ENCODE assay signal across 8 cellular contexts in the genomic region with DNA sequence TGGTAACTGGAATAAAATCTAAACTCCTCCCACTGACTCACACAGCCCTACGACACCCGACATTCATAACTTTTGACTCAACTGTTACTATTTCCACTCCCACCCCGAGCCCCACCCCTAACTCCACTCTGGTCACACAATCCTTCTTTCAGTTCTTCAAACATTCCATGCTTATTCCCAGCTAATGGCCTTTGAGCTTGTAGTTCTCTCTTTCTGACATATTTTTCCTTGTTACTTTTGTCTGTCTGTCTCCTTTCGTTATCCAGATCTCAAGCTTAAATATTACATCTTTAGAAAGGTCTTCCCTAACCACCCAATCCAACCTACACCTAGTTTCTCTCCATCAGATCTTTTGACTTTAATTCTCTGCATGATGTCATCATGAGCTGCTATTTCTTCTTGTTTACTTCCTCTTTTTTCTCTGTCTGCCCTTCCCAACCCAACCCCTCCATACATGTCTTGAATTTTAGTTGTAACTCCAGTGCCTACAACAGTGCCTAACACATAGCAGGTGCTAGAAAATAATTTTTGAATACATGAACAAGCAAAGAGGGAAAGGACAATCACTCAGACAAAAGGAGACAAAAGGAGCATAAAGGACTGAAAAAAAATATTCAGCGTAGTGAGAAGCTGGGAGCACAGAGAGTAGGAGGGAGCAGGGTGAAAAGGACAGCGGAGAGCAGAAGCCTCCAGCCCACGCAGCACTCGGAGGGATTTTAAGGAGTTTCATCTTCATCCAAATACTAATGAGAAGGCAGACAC.
A peak's percentile ranks its signal among the peaks of the same experiment; 100 is the strongest.
DNase-seq lines count a peak whose midpoint lies in the region; ATAC-seq and TF ChIP-seq lines count a peak whose summit lies in the region.

No MANE protein-coding gene starts in this region.

- peak overlapping the region; percentile 12 for H3K9ac ChIP-seq in smooth muscle cell (ENCODE audit: low read depth)

- DNase-seq in CD4-positive, CD25-positive, alpha-beta regulatory T cell, result peak in 1 of 3 donors; percentile 0
- DNase-seq in SIG-M5 treated with dmso at 0.1 percent for 504 hours (lab: John Stamatoyannopoulos, UW; ENCODE audit: unreplicated experiment) (peak; percentile 77), fibroblast of villous mesenchyme (ENCODE audit: low read depth) (peak; percentile 73), smooth muscle cell (lab: John Stamatoyannopoulos, UW; ENCODE audit: unreplicated experiment) (no peak)
- no peak for DNase-seq in NK-92 treated with Interleukin-12 subunit alpha and Interleukin-12 subunit beta, amount 100 ng/mL, for 24 hours (lab: John Stamatoyannopoulos, UW)
- DNase-seq in activated CD4-positive, alpha-beta T cell treated with anti-CD3 and anti-CD28 coated beads, Interleukin-2, amount 50 U/mL, for 1 hour, result no peak

- TF ChIP-seq CTCF in fibroblast of villous mesenchyme (IDR thresholded peaks at IDR 0.05; ENCODE audit: insufficient read depth, low read depth, low read length) (no peak), smooth muscle cell (IDR thresholded peaks at IDR 0.05; ENCODE audit: borderline replicate concordance, insufficient read depth, poor library complexity, severe bottlenecking) (no peak)

- no peaks in the 10 kb centered on the region for H4K20me1 ChIP-seq in smooth muscle cell (ENCODE audit: low read depth)

- no peak overlapping the region for H3K27ac ChIP-seq in CD4-positive, CD25-positive, alpha-beta regulatory T cell (ENCODE audit: insufficient read depth, low read length, poor library complexity, severe bottlenecking)
- H3K27ac ChIP-seq in smooth muscle cell (ENCODE audit: low read depth), result peak overlapping the region; percentile 52

- peak overlapping the region; percentile 34 for H2AFZ ChIP-seq in smooth muscle cell (ENCODE audit: low read depth)

- WGBS in smooth muscle cell (ENCODE audit: low lambda C conversion rate), result 64% methylated on average over 8 of the region's 8 CpGs

- no peak overlapping the region for H3K27ac Mint-ChIP-seq in CD4-positive, CD25-positive, alpha-beta regulatory T cell

- no peaks in the 10 kb centered on the region for H3K36me3 ChIP-seq in CD4-positive, CD25-positive, alpha-beta regulatory T cell (ENCODE audit: control insufficient read depth, insufficient read depth, low read length)
- no peaks in the 10 kb centered on the region for H3K36me3 ChIP-seq in smooth muscle cell (ENCODE audit: low read depth)

- no peaks in the 10 kb centered on the region for H3K79me2 ChIP-seq in smooth muscle cell (ENCODE audit: low read depth)

- H3K4me1 ChIP-seq in CD4-positive, CD25-positive, alpha-beta regulatory T cell (ENCODE audit: control insufficient read depth, insufficient read depth, low read length, poor library complexity, severe bottlenecking), result peaks cover 13% of the 10 kb centered on the region
- peaks cover 5% of the 10 kb centered on the region for H3K4me1 ChIP-seq in smooth muscle cell (ENCODE audit: low read depth)

- H3K4me2 ChIP-seq in smooth muscle cell, result peak overlapping the region; percentile 40

- no peak for ATAC-seq in CD4-positive, CD25-positive, alpha-beta regulatory T cell (ENCODE audit: low read depth in 2 of 2)
- ATAC-seq in HG02610 (IDR thresholded peaks at IDR 0.05; ENCODE audit: unreplicated experiment), result peak; percentile 12
- ATAC-seq in HG03097 (IDR thresholded peaks at IDR 0.05; ENCODE audit: low FRiP score, unreplicated experiment), result no peak

- no peaks in the 10 kb centered on the region for H3K36me3 Mint-ChIP-seq in CD4-positive, CD25-positive, alpha-beta regulatory T cell

- H3K9me3 ChIP-seq in CD4-positive, CD25-positive, alpha-beta regulatory T cell (ENCODE audit: control insufficient read depth in 2 of 2, low read length in 2 of 2), result no peaks in the 10 kb centered on the region
- H3K9me3 ChIP-seq in smooth muscle cell (replicated peaks; ENCODE audit: low read depth), result no peaks in the 10 kb centered on the region

- no peaks in the 10 kb centered on the region for H3K27me3 Mint-ChIP-seq in CD4-positive, CD25-positive, alpha-beta regulatory T cell

- H3K4me3 Mint-ChIP-seq in CD4-positive, CD25-positive, alpha-beta regulatory T cell, result no peak overlapping the region

- peaks cover 0 to 12% (median 5%) of the 10 kb centered on the region in 4 donors for H3K4me1 Mint-ChIP-seq in CD4-positive, CD25-positive, alpha-beta regulatory T cell

- no peaks in the 10 kb centered on the region for H3K27me3 ChIP-seq in CD4-positive, CD25-positive, alpha-beta regulatory T cell (ENCODE audit: control insufficient read depth, insufficient read depth, low read length)
- no peaks in the 10 kb centered on the region for H3K27me3 ChIP-seq in smooth muscle cell (ENCODE audit: low read depth)

- peak overlapping the region; percentile 73 for H3K4me3 ChIP-seq in CD4-positive, CD25-positive, alpha-beta regulatory T cell (ENCODE audit: low read depth, low read length)
- H3K4me3 ChIP-seq in fibroblast of villous mesenchyme (ENCODE audit: low read depth, low read length) (peak overlapping the region; percentile 40), smooth muscle cell (no peak overlapping the region)

- no peaks in the 10 kb centered on the region for H3K9me3 Mint-ChIP-seq in CD4-positive, CD25-positive, alpha-beta regulatory T cell

- no peaks in the 10 kb centered on the region for H3F3A ChIP-seq in smooth muscle cell (ENCODE audit: low read depth)

Comparison
In these comparisons a context has a peak if more than half of its experiments do, and no peak if none do; other contexts are left out.
1. DNase-seq: peak in SIG-M5 treated with dmso at 0.1 percent for 504 hours (single experiment) and fibroblast of villous mesenchyme (single experiment); none in smooth muscle cell (single experiment), NK-92 treated with Interleukin-12 subunit alpha and Interleukin-12 subunit beta, amount 100 ng/mL, for 24 hours (single experiment) and activated CD4-positive, alpha-beta T cell treated with anti-CD3 and anti-CD28 coated beads, Interleukin-2, amount 50 U/mL, for 1 hour (single experiment).